In the genomic region with DNA sequence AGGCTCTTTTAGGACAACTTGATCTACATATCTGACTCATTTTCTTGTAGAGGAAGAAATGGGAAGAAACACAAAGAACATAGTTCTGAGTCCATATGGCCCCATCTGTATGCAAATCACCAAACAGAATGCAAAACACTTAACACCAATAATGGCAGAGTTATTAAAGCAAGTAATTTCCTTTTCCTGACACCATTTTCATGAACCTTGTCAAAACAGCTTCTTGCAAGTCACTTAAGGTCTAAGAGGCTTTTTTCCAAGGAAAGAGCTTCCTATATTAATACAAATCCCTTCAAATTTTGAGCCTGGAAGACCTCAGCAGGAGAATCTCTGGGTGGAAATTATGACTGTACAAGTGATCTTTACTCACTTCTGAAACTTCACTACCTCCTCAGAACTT, we compare ENCODE assay signal across 27 cellular contexts.
"Had no signal": no experiment of that assay in that cellular context is flagged by ENCODE, and none has a peak within 500 bp of the region (broad histone marks: within the 10 kb centered on the region; RNA-seq: fewer than 3 reads in every experiment).

No MANE protein-coding gene starts in this region.

- H3K27ac Mint-ChIP-seq: dendritic cell treated with granulocyte-macrophage colony-stimulating factor and Interleukin-4, amounts not matched to agents 40 ng/mL and 50 ng/mL, for 4 days; effector memory CD8-positive, alpha-beta T cell; endodermal cell; immature natural killer cell; mesothelial cell of epicardium had no signal

- H3K4me1 ChIP-seq: colonic mucosa, esophagus squamous epithelium, gastrocnemius medialis, heart right ventricle, left lung, lower lobe of right lung had no signal

- H3K27ac ChIP-seq: colonic mucosa, epithelial cell of prostate, esophagus squamous epithelium, gastrocnemius medialis, heart right ventricle, left lung, lower lobe of right lung had no signal

- H3K27me3 ChIP-seq: colonic mucosa, esophagus squamous epithelium, gastrocnemius medialis, heart right ventricle, left lung had no signal

- H3K4me3 Mint-ChIP-seq: dendritic cell treated with granulocyte-macrophage colony-stimulating factor and Interleukin-4, amounts not matched to agents 40 ng/mL and 50 ng/mL, for 4 days; effector memory CD8-positive, alpha-beta T cell; endodermal cell; immature natural killer cell; mesothelial cell of epicardium had no signal

- ATAC-seq: effector memory CD8-positive, alpha-beta T cell; esophagus mucosa; gastrocnemius medialis; heart right ventricle; left colon; left lung; left ventricle myocardium superior; lower lobe of right lung; mucosa of descending colon had no signal

- DNase-seq: colonic mucosa; cortex of kidney; effector CD8-positive, alpha-beta T cell; effector memory CD8-positive, alpha-beta T cell; endodermal cell; erythroblast; esophagus squamous epithelium; foreskin fibroblast; foreskin melanocyte; gastrocnemius medialis; glutamatergic neuron; head of caudate nucleus; heart right ventricle; immature natural killer cell; islet precursor cell; kidney; kidney glomerular epithelial cell; left colon; left lung; left ventricle myocardium superior; lower lobe of right lung; mesenchymal stem cell; mucosa of descending colon had no signal

- H3K27me3 Mint-ChIP-seq: dendritic cell treated with granulocyte-macrophage colony-stimulating factor and Interleukin-4, amounts not matched to agents 40 ng/mL and 50 ng/mL, for 4 days; effector memory CD8-positive, alpha-beta T cell had no signal

- H3K4me1 Mint-ChIP-seq: immature natural killer cell, mesothelial cell of epicardium had no signal

- H3K9me3 ChIP-seq: colonic mucosa, gastrocnemius medialis had no signal

- H3K4me3 ChIP-seq: colonic mucosa, esophagus squamous epithelium, gastrocnemius medialis, heart right ventricle, left lung, lower lobe of right lung, mucosa of descending colon had no signal

- H3K36me3 ChIP-seq: colonic mucosa, esophagus squamous epithelium, gastrocnemius medialis, heart right ventricle, left lung, lower lobe of right lung had no signal

- H3K36me3 Mint-ChIP-seq: mesothelial cell of epicardium had no signal
